1 cellular context compared by ENCODE assay signal in the genomic region with DNA sequence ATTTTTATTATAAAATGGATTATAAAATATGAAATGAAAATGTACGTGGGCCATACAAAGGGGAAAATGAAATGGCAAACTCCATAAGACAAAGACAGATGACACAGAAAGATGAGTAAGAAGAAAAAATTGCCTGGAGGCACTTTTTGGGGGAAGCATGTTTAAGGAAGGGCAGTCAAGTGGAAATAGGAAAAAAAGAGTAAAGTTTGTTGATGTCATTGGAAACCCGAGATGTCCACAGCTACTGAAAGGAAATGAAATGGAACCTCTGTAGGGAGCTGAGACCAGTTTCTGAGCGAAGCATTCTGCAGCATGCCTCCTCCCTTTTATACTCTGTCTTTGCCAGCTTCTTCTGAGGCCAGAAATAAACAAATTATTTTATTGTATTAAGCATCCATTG.
TF ChIP-seq lines count a peak whose summit lies in the region.

No MANE protein-coding gene starts in this region.

TF ChIP-seq in IMR-90, 13 proteins besides CTCF, POLR2A, EP300 and RAD21 (continued from another document):
- TF ChIP-seq, protein P1, sequence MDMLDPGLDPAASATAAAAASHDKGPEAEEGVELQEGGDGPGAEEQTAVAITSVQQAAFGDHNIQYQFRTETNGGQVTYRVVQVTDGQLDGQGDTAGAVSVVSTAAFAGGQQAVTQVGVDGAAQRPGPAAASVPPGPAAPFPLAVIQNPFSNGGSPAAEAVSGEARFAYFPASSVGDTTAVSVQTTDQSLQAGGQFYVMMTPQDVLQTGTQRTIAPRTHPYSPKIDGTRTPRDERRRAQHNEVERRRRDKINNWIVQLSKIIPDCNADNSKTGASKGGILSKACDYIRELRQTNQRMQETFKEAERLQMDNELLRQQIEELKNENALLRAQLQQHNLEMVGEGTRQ (IDR thresholded peaks at IDR 0.05; ENCODE audit: low read depth, low read length): no peak
- TF ChIP-seq FOS (IDR thresholded peaks at IDR 0.05; ENCODE audit: low read depth, low read length) (no peak), MXI1 (IDR thresholded peaks at IDR 0.05; ENCODE audit: borderline replicate concordance, low read depth, low read length) (no peak), CEBPB (IDR thresholded peaks at IDR 0.05; ENCODE audit: low read depth, low read length) (no peak), CHD1 (IDR thresholded peaks at IDR 0.05; ENCODE audit: low read depth, low read length) (no peak), RFX5 (IDR thresholded peaks at IDR 0.05; ENCODE audit: low read depth, low read length) (no peak), RCOR1 (IDR thresholded peaks at IDR 0.05; ENCODE audit: insufficient replicate concordance, low read length) (no peak), MAFK (IDR thresholded peaks at IDR 0.05; ENCODE audit: low read depth, low read length) (no peak), BHLHE40 (IDR thresholded peaks at IDR 0.05; ENCODE audit: low read depth, low read length) (no peak), NFE2L2 (IDR thresholded peaks at IDR 0.05; ENCODE audit: low read depth, low read length) (no peak), MAZ (IDR thresholded peaks at IDR 0.05; ENCODE audit: borderline replicate concordance, low read depth, low read length) (no peak)
- TF ChIP-seq, protein P2, sequence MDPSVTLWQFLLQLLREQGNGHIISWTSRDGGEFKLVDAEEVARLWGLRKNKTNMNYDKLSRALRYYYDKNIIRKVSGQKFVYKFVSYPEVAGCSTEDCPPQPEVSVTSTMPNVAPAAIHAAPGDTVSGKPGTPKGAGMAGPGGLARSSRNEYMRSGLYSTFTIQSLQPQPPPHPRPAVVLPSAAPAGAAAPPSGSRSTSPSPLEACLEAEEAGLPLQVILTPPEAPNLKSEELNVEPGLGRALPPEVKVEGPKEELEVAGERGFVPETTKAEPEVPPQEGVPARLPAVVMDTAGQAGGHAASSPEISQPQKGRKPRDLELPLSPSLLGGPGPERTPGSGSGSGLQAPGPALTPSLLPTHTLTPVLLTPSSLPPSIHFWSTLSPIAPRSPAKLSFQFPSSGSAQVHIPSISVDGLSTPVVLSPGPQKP (IDR thresholded peaks at IDR 0.05; ENCODE audit: borderline replicate concordance, low read depth, low read length): no peak
